Comparison of ENCODE assay signal across 8 cellular contexts in the genomic region with DNA sequence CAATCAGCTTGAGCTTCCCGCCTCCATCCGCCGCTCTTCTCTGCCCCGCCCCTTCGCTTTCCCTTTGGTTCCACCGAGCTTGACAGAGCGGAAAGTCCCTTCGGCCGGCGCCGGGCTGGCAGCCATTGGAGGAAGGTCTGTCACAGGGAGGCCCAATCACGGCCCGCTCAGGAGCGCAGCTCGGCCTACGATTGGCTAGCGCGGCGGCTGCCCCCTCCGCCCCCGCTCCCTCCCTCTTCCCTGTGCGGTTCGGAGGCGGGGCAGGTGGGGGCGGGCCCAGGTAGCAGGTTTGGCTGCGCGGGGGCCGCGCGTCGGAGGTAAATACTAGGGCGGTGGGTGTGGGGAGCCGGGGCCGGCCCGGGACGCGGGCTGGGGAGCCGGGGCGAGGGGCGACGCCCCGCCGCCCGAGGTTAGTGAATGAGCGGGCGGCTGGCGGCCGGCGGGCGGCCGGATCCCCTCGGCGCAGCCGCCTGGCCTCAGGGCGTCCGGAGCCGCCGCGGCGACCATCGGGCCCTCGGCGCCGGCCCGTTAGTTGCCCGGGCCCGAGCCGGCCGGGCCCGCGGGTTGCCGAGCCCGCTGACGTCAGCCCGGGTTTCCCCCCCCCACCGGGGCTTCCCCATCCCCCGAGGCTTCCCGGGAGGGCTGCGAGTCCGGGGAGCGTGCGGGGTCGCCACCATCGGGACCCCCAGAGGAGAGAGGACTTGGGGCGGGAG. TPM values are rescaled to one million over a fixed set of nuclear protein-coding genes. Genes with fewer than 3 reads are reported as not detected.
DNase-seq lines count a peak whose midpoint lies in the region; ATAC-seq and TF ChIP-seq lines count a peak whose summit lies in the region.

A gene (plus strand): TSS at position 279 of the 713 bp plus-strand sequence. CDS start 7,613 bp downstream, outside the sequence.

- H3K27me3 ChIP-seq in RWPE2 (ENCODE audit: insufficient read depth, poor library complexity, severe bottlenecking), result no peaks in the 10 kb centered on the region

- 0 out of 2 replicates have a peak, but pooled peaks cover 4% of the 10 kb centered on the region for H3K36me3 ChIP-seq in RWPE2 (ENCODE audit: low read depth)

- TF ChIP-seq CTCF in RWPE2 (IDR thresholded peaks at IDR 0.05; ENCODE audit: poor library complexity, severe bottlenecking) (no peak), fibroblast of mammary gland (conservative IDR thresholded peaks at IDR 0.05; ENCODE audit: control insufficient read depth, insufficient read depth, low read depth, low read length) (no peak)

- H3K36me3 Mint-ChIP-seq in activated T-helper 2 cell treated with anti-CD3 and anti-CD28 coated beads, Interferon-gamma antibody, Interleukin-2, Interleukin-4, amounts not matched to agents 10 μg/mL and 5 μg/mL and 100 μg/mL, durations not matched to agents 14 hours and 24 hours and 36 hours (ENCODE audit: low read depth), result peaks cover 36% of the 10 kb centered on the region
- H3K36me3 Mint-ChIP-seq in naive thymus-derived CD8-positive, alpha-beta T cell, result peaks cover 5 to 15% (median 12%) of the 10 kb centered on the region in 3 donors

- intact Hi-C loops in activated T-helper 2 cell treated with anti-CD3 and anti-CD28 coated beads, Interferon-gamma antibody, Interleukin-2, Interleukin-4, amounts not matched to agents 10 μg/mL and 5 μg/mL and 100 μg/mL, durations not matched to agents 14 hours and 24 hours and 36 hours (cut with micrococcal nuclease), result loop anchor here (2.0 to 10.0 kb wide), 4 partner anchors 405 to 717 kb away; a partner anchor contains a TSS

- no peaks in the 10 kb centered on the region for H3K9me3 ChIP-seq in RWPE2 (ENCODE audit: severe bottlenecking)

- H3K27ac ChIP-seq in RWPE2 (ENCODE audit: poor library complexity, severe bottlenecking), result peak within 1 kb of the TSS; percentile 43

- peak within 1 kb of the TSS; percentile 95 for H3K27ac Mint-ChIP-seq in activated T-helper 2 cell treated with anti-CD3 and anti-CD28 coated beads, Interferon-gamma antibody, Interleukin-2, Interleukin-4, amounts not matched to agents 10 μg/mL and 5 μg/mL and 100 μg/mL, durations not matched to agents 14 hours and 24 hours and 36 hours
- peak within 1 kb of the TSS; percentile 95 to 99 (median 98) for H3K27ac Mint-ChIP-seq in naive thymus-derived CD8-positive, alpha-beta T cell

- H3K9me3 Mint-ChIP-seq in activated T-helper 2 cell treated with anti-CD3 and anti-CD28 coated beads, Interferon-gamma antibody, Interleukin-2, Interleukin-4, amounts not matched to agents 10 μg/mL and 5 μg/mL and 100 μg/mL, durations not matched to agents 14 hours and 24 hours and 36 hours, result no peaks in the 10 kb centered on the region
- no peaks in the 10 kb centered on the region for H3K9me3 Mint-ChIP-seq in naive thymus-derived CD8-positive, alpha-beta T cell

- peaks cover 43% of the 10 kb centered on the region for H3K4me1 Mint-ChIP-seq in activated T-helper 2 cell treated with anti-CD3 and anti-CD28 coated beads, Interferon-gamma antibody, Interleukin-2, Interleukin-4, amounts not matched to agents 10 μg/mL and 5 μg/mL and 100 μg/mL, durations not matched to agents 14 hours and 24 hours and 36 hours (ENCODE audit: low read depth)
- H3K4me1 Mint-ChIP-seq in naive thymus-derived CD8-positive, alpha-beta T cell, result peaks cover 21 to 56% (median 44%) of the 10 kb centered on the region in 4 donors

- DNase-seq in EH (ENCODE audit: low read depth) (peak; percentile 100), H4 (ENCODE audit: low spot score) (peak; percentile 98), LoVo (ENCODE audit: low spot score) (peak; percentile 99), RWPE2 (ENCODE audit: low spot score) (peak; percentile 100), fibroblast of mammary gland (ENCODE audit: low read depth) (peak; percentile 98)
- peak; percentile 100 for DNase-seq in activated T-helper 2 cell treated with anti-CD3 and anti-CD28 coated beads, Interferon-gamma antibody, Interleukin-2, Interleukin-4, amounts not matched to agents 10 μg/mL and 5 μg/mL and 100 μg/mL, durations not matched to agents 14 hours and 24 hours and 36 hours (ENCODE audit: low spot score)
- peak; percentile 93 to 100 (median 100) for DNase-seq in naive thymus-derived CD8-positive, alpha-beta T cell
- peak; percentile 97 to 100 (median 100) for DNase-seq in stimulated activated naive CD4-positive, alpha-beta T cell (lab: John Stamatoyannopoulos, UW)

- ATAC-seq in RWPE2 (ENCODE audit: low read depth), result peak; percentile 97
- peak; percentile 91 to 93 for ATAC-seq in naive thymus-derived CD8-positive, alpha-beta T cell

- H3K4me3 Mint-ChIP-seq in activated T-helper 2 cell treated with anti-CD3 and anti-CD28 coated beads, Interferon-gamma antibody, Interleukin-2, Interleukin-4, amounts not matched to agents 10 μg/mL and 5 μg/mL and 100 μg/mL, durations not matched to agents 14 hours and 24 hours and 36 hours (ENCODE audit: low read depth), result peak within 1 kb of the TSS; percentile 90
- peak within 1 kb of the TSS; percentile 91 to 98 (median 96) for H3K4me3 Mint-ChIP-seq in naive thymus-derived CD8-positive, alpha-beta T cell

- POLR2A ChIA-PET in naive thymus-derived CD8-positive, alpha-beta T cell (lab: Charles Lee), result interaction anchor here (0.8 to 2.0 kb wide), 16 partner anchors 10 to 676 kb away, joined by 3 to 17 read pairs (median 4); a partner anchor contains a TSS

- H3K27me3 Mint-ChIP-seq in activated T-helper 2 cell treated with anti-CD3 and anti-CD28 coated beads, Interferon-gamma antibody, Interleukin-2, Interleukin-4, amounts not matched to agents 10 μg/mL and 5 μg/mL and 100 μg/mL, durations not matched to agents 14 hours and 24 hours and 36 hours (ENCODE audit: low read depth), result no peaks in the 10 kb centered on the region
- H3K27me3 Mint-ChIP-seq in naive thymus-derived CD8-positive, alpha-beta T cell, result no peaks in the 10 kb centered on the region

- H3K4me3 ChIP-seq in RWPE2 (ENCODE audit: severe bottlenecking) (peak within 1 kb of the TSS; percentile 77), fibroblast of mammary gland (ENCODE audit: control insufficient read depth, low read depth, low read length) (peak within 1 kb of the TSS; percentile 64)

- H3K4me1 ChIP-seq in RWPE2 (ENCODE audit: insufficient read depth, poor library complexity, severe bottlenecking), result peaks cover 21% of the 10 kb centered on the region

RNA-seq across cellular contexts. Expression of the gene that starts here (rescaled TPM):
- total RNA-seq in H4 (2014; rRNA removed; shearing (Covaris generic)), result 20.2 and 24.9 TPM in 2 replicates
- total RNA-seq in activated T-helper 2 cell treated with anti-CD3 and anti-CD28 coated beads, Interferon-gamma antibody, Interleukin-2, Interleukin-4, amounts not matched to agents 10 μg/mL and 5 μg/mL and 100 μg/mL, durations not matched to agents 14 hours and 24 hours and 36 hours, result 189 and 201 TPM in 2 replicates
- total RNA-seq in naive thymus-derived CD8-positive, alpha-beta T cell, result 100 to 1,000 TPM; 195 to 203 TPM
- 100 to 1,000 TPM; 106 to 131 (median 107) TPM for polyA plus RNA-seq in naive thymus-derived CD8-positive, alpha-beta T cell

Comparison
In these comparisons a context has a peak if more than half of its experiments do, and no peak if none do; other contexts are left out.
1. Peak in every context shown above with its lines: DNase-seq, ATAC-seq, H3K4me3 ChIP-seq and H3K27ac ChIP-seq.